ENCODE assay signal across 14 cellular contexts in the genomic region with DNA sequence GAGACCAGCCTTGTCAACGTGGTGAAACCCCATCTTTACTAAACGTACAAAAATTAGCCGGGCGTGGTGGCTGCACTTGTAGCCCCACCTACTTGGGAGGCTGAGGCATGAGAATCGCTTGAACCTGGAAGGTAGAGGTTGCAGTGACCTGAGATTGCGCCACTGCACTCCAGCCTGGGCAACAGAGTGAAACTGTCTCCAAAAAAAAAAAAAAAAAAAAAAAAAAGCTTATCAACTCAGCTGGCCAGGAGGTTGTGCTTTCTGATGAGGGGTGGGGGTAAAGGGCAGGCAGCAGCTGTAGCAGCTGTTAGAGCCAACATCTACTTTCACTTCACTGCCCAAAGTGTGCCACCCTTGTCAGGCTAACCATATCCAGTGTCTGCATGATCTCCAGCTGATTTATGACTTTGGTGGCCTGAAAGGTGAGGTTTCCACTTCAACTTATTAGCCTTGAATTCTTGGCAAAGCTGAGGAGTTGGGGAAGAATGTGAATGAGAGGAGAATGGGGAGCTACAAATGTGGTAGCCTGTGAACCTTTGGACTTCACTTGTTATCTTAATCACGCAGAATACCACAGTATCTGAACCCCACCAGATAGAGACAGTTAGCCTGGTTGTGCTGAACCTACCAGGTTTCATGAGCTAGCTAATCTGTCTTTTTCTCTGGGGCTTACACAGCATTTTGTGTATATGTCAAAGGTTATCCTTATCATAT. TPM values are rescaled to one million over a fixed set of nuclear protein-coding genes. Genes with fewer than 3 reads are reported as not detected.
DNase-seq lines count a peak whose midpoint lies in the region; ATAC-seq and TF ChIP-seq lines count a peak whose summit lies in the region.
"Had no signal": no experiment of that assay in that cellular context is flagged by ENCODE, and none has a peak within 500 bp of the region (broad histone marks: within the 10 kb centered on the region; RNA-seq: fewer than 3 reads in every experiment).

No MANE protein-coding gene starts in this region.

- H3K4me2 ChIP-seq in KMS-11 (peak overlapping the region; percentile 47; the same call in 1 of the 2 replicates), Karpas-422 (ENCODE audit: low read depth, low read length, poor library complexity, severe bottlenecking) (no peak overlapping the region)

- no TSS peak for BruUV-seq in Calu3 (replicated peaks; lab: Mats Ljungman, UMichigan)

- no peaks in the 10 kb centered on the region for H3K79me2 ChIP-seq in KMS-11 (ENCODE audit: insufficient read depth, low read depth)
- H3K79me2 ChIP-seq in Karpas-422 (ENCODE audit: low read length) = peaks cover 57% of the 10 kb centered on the region

- H3K4me1 Mint-ChIP-seq in Calu3 (ENCODE audit: low read depth, unreplicated experiment) (peaks cover 44% of the 10 kb centered on the region), mesothelial cell of epicardium (peaks cover 9% of the 10 kb centered on the region)

- H3K4me1 ChIP-seq in KMS-11 (ENCODE audit: low read depth, poor library complexity, severe bottlenecking) = peaks cover 21% of the 10 kb centered on the region
- H3K4me1 ChIP-seq in body of pancreas = peaks cover 31% of the 10 kb centered on the region
- peaks cover 29% of the 10 kb centered on the region for H3K4me1 ChIP-seq in Karpas-422 (ENCODE audit: low read length)

- H3K4me3 ChIP-seq in KMS-11 (IDR thresholded peaks at IDR 0.05; ENCODE audit: insufficient read depth, low read depth, low read length) (no peak overlapping the region), body of pancreas (no peak overlapping the region), brain microvascular endothelial cell (ENCODE audit: low read depth, low read length) (no peak overlapping the region), Karpas-422 (ENCODE audit: low read length) (no peak overlapping the region)

- 33 to 40% methylated on average over 5 to 7 of the region's 7 CpGs for WGBS in body of pancreas, 2 donors

- CTCF ChIA-PET in Calu3 (lab: Charles Lee) = interaction anchor here (0.8 kb wide), 1 partner anchor 17 kb away, joined by 3 read pairs; no protein-coding TSS in a partner anchor

- 0 out of 2 replicates have a peak, but pooled peaks cover 4% of the 10 kb centered on the region for H4K20me1 ChIP-seq in KMS-11 (ENCODE audit: insufficient read depth)
- peaks cover 82% of the 10 kb centered on the region for H4K20me1 ChIP-seq in Karpas-422 (ENCODE audit: insufficient read depth, low read depth, low read length)

- H3K27me3 Mint-ChIP-seq in Calu3 (ENCODE audit: unreplicated experiment) (no peaks in the 10 kb centered on the region), mesothelial cell of epicardium (ENCODE audit: low read depth) (no peaks in the 10 kb centered on the region)
- H3K27me3 Mint-ChIP-seq: activated CD4-positive, alpha-beta memory T cell treated with anti-CD3 and anti-CD28 coated beads, Interleukin-2, amount 10 ng/mL, durations not matched to agents 7 days and 5 days; central memory CD8-positive, alpha-beta T cell; T-helper 17 cell had no signal

- H3K27ac Mint-ChIP-seq in Calu3 (ENCODE audit: unreplicated experiment) (peak overlapping the region; percentile 73), mesothelial cell of epicardium (peak overlapping the region; percentile 30)
- H3K27ac Mint-ChIP-seq: activated CD4-positive, alpha-beta memory T cell treated with anti-CD3 and anti-CD28 coated beads, Interleukin-2, amount 10 ng/mL, durations not matched to agents 7 days and 5 days had no signal

- no peaks in the 10 kb centered on the region for H3K27me3 ChIP-seq in KMS-11 (ENCODE audit: insufficient read depth, low read depth)
- no peaks in the 10 kb centered on the region for H3K27me3 ChIP-seq in body of pancreas
- H3K27me3 ChIP-seq in brain microvascular endothelial cell (replicated peaks) = no peaks in the 10 kb centered on the region
- no peaks in the 10 kb centered on the region for H3K27me3 ChIP-seq in Karpas-422 (ENCODE audit: low read length)

- no peak for DNase-seq in Calu3
- peak; percentile 55 to 81 (median 76) for DNase-seq in body of pancreas
- DNase-seq in mesothelial cell of epicardium (ENCODE audit: low spot score in 2 of 2, unreplicated experiment in 2 of 2) = no peak
- no peak for DNase-seq in brain microvascular endothelial cell
- no peak for DNase-seq in NCI-H446 (lab: John Stamatoyannopoulos, UW)
- no peak for DNase-seq in Karpas-422
- DNase-seq: activated CD4-positive, alpha-beta memory T cell treated with anti-CD3 and anti-CD28 coated beads, Interleukin-2, amount 10 ng/mL, durations not matched to agents 7 days and 5 days; C1 segment of cervical spinal cord; GF-D8; KG1; T-helper 17 cell had no signal

- H3K36me3 ChIP-seq in KMS-11 (ENCODE audit: insufficient read depth) (no peaks in the 10 kb centered on the region), body of pancreas (replicated peaks in 1 of 2; ENCODE audit: insufficient read depth in 1 of 2, low read depth in 2 of 2) (no peaks in the 10 kb centered on the region), brain microvascular endothelial cell (replicated peaks) (no peaks in the 10 kb centered on the region), Karpas-422 (ENCODE audit: insufficient read depth, low read length) (no peaks in the 10 kb centered on the region)

- in situ Hi-C loops in brain microvascular endothelial cell (cut with HindIII; ENCODE audit: low pct_ligation_motif_present, low sequenced_read_pairs) = no loop called here

- H3K9me3 ChIP-seq in body of pancreas (no peaks in the 10 kb centered on the region), Karpas-422 (ENCODE audit: low read length) (no peaks in the 10 kb centered on the region)

- no peak overlapping the region for H3K9ac ChIP-seq in KMS-11
- no peak overlapping the region for H3K9ac ChIP-seq in Karpas-422 (ENCODE audit: low read length)

- no peak overlapping the region for H3K4me3 Mint-ChIP-seq in Calu3 (ENCODE audit: low read depth, unreplicated experiment)
- no peak overlapping the region for H3K4me3 Mint-ChIP-seq in mesothelial cell of epicardium
- H3K4me3 Mint-ChIP-seq: activated CD4-positive, alpha-beta memory T cell treated with anti-CD3 and anti-CD28 coated beads, Interleukin-2, amount 10 ng/mL, durations not matched to agents 7 days and 5 days; central memory CD8-positive, alpha-beta T cell; T-helper 17 cell had no signal

- no peaks in the 10 kb centered on the region for H3K9me2 ChIP-seq in Karpas-422 (replicated peaks; ENCODE audit: insufficient read depth, low read length)

- H3K9me3 Mint-ChIP-seq in Calu3 (ENCODE audit: low read depth, unreplicated experiment) (no peaks in the 10 kb centered on the region), mesothelial cell of epicardium (no peaks in the 10 kb centered on the region)
- H3K9me3 Mint-ChIP-seq: activated CD4-positive, alpha-beta memory T cell treated with anti-CD3 and anti-CD28 coated beads, Interleukin-2, amount 10 ng/mL, durations not matched to agents 7 days and 5 days; central memory CD8-positive, alpha-beta T cell had no signal

- TF ChIP-seq CTCF in Calu3 (IDR thresholded peaks at IDR 0.05; ENCODE audit: unreplicated experiment) (no peak), KMS-11 (conservative IDR thresholded peaks at IDR 0.05; ENCODE audit: low read depth, low read length) (no peak), body of pancreas (IDR thresholded peaks at IDR 0.05) (no peak), mesothelial cell of epicardium (IDR thresholded peaks at IDR 0.05; ENCODE audit: unreplicated experiment) (no peak), brain microvascular endothelial cell (IDR thresholded peaks at IDR 0.05; ENCODE audit: low read depth, low read length, missing control alignments) (no peak)

- H2AFZ ChIP-seq in KMS-11 (ENCODE audit: low read depth) (no peak overlapping the region), Karpas-422 (ENCODE audit: low read length) (no peak overlapping the region)

- H3K27ac ChIP-seq in KMS-11 = no peak overlapping the region
- H3K27ac ChIP-seq in body of pancreas = peak overlapping the region; percentile 26 to 73 (median 59)
- H3K27ac ChIP-seq in brain microvascular endothelial cell = no peak overlapping the region
- no peak overlapping the region for H3K27ac ChIP-seq in Karpas-422 (ENCODE audit: low read length)

- peaks cover 4% of the 10 kb centered on the region for H3K36me3 Mint-ChIP-seq in Calu3 (ENCODE audit: insufficient read depth, unreplicated experiment)
- H3K36me3 Mint-ChIP-seq in mesothelial cell of epicardium = peaks cover 6% of the 10 kb centered on the region

- intact Hi-C loops in Calu3 (cut with micrococcal nuclease; ENCODE audit: unreplicated experiment) = no loop called here
- intact Hi-C loops in body of pancreas (cut with DNase I) = no loop called here

- ATAC-seq in body of pancreas (peak; percentile 89), GM21786 (IDR thresholded peaks at IDR 0.05; ENCODE audit: unreplicated experiment) (no peak)
- ATAC-seq: T-helper 17 cell had no signal

- TF ChIP-seq POLR2A in body of pancreas (IDR thresholded peaks at IDR 0.05) = no peak

RNA-seq across cellular contexts. Expression of a gene that starts 19.6 kb away (rescaled TPM):
- total RNA-seq in Calu3 (2022) = 51.7 and 52.3 TPM in 2 replicates
- total RNA-seq in body of pancreas = 10 to 100 TPM; 17.9 to 24.4 TPM
- total RNA-seq in mesothelial cell of epicardium = 48.3 to 55.4 TPM (median 52.2 TPM) in 3 replicates
- total RNA-seq in Karpas-422 (2014; rRNA removed; shearing (Covaris generic); ENCODE audit: low replicate concordance) = 12.0 and 18.5 TPM in 2 replicates

RNA-seq across cellular contexts. Expression of a gene that starts 20.1 kb away (rescaled TPM):
- 18.5 and 20.4 TPM in 2 replicates for total RNA-seq in Calu3 (2022)
- total RNA-seq in body of pancreas = 10 to 100 TPM in 1 of 2 donors, 1 to 10 TPM in 1; 7.3 to 14.5 TPM
- 14.3 to 16.8 TPM (median 14.6 TPM) in 3 replicates for total RNA-seq in mesothelial cell of epicardium
- 10.9 and 11.6 TPM in 2 replicates for total RNA-seq in Karpas-422 (2014; rRNA removed; shearing (Covaris generic); ENCODE audit: low replicate concordance)

RNA-seq across cellular contexts. Expression of a gene that starts 50.2 kb away (rescaled TPM):
- total RNA-seq in Calu3 (2022) = 12.4 and 13.2 TPM in 2 replicates
- total RNA-seq in body of pancreas = 1 to 10 TPM; 3.1 to 9.6 TPM
- 18.4 to 20.9 TPM (median 18.6 TPM) in 3 replicates for total RNA-seq in mesothelial cell of epicardium
- 5.4 and 6.2 TPM in 2 replicates for total RNA-seq in Karpas-422 (2014; rRNA removed; shearing (Covaris generic); ENCODE audit: low replicate concordance)

Comparison
In these comparisons a context has a peak if more than half of its experiments do, and no peak if none do; other contexts are left out.
1. DNase-seq: peak in body of pancreas (4 of 4); none in Calu3 (single experiment), mesothelial cell of epicardium (0 of 2), brain microvascular endothelial cell (single experiment), NCI-H446 (0 of 2) and Karpas-422 (single experiment).
2. H3K27ac ChIP-seq: peak in body of pancreas (4 of 4); none in KMS-11 (single experiment), brain microvascular endothelial cell (single experiment) and Karpas-422 (single experiment).